3 cellular contexts compared by ENCODE assay signal in the genomic region with DNA sequence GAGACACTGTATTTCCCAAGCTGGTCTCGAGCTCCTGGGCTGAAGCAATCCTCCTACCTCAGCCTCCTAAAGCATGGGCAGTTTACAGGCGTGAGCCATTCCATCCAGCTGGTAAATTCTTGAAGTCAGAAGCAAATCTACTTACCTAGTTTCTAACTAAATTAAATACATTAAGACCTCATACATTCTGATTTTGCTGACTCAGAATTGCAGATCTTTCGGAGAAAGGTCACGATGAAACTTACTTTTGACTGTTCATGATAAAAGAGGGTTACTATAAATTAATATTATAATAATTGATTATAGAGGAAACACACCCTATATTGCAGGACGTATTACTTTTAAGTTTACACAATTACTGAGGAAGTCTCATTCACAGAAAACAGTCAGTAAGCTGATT.
TF ChIP-seq lines count a peak whose summit lies in the region.

No MANE protein-coding gene starts in this region.

TF ChIP-seq in HepG2, 621 proteins besides CTCF, POLR2A, EP300 and RAD21:
- TF ChIP-seq PAWR (CRISPR knock-in tag; IDR thresholded peaks at IDR 0.05; ENCODE audit: borderline replicate concordance) (no peak), MAFF (IDR thresholded peaks at IDR 0.05; ENCODE audit: low read depth, low read length) (peak; percentile 82), SUZ12 (IDR thresholded peaks at IDR 0.05; ENCODE audit: low read depth, low read length) (no peak), MAFK (conservative IDR thresholded peaks at IDR 0.05 in 1 of 2, IDR thresholded peaks at IDR 0.05 in 1 of 2; ENCODE audit: low read length in 2 of 2) (peak; percentile 76 to 90)
- TF ChIP-seq, protein P1, sequence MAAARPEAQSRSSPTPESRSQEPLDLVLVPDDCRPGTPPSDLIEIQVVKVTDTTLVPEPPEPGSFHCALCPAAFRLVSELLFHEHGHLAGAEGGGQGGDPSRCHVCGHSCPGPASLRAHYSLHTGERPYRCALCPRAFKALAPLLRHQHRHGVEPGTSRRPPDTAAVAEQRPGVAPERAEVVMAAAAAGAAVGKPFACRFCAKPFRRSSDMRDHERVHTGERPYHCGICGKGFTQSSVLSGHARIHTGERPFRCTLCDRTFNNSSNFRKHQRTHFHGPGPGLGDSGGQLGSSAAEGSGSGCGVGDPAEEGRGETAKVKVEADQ (CRISPR knock-in tag; IDR thresholded peaks at IDR 0.05; ENCODE audit: borderline replicate concordance), result no peak

TF ChIP-seq in IMR-90, 13 proteins besides CTCF, POLR2A, EP300 and RAD21:
- TF ChIP-seq FOS (IDR thresholded peaks at IDR 0.05; ENCODE audit: low read depth, low read length) (no peak), MAFK (IDR thresholded peaks at IDR 0.05; ENCODE audit: low read depth, low read length) (peak; percentile 80)

TF ChIP-seq in H1, 55 proteins besides CTCF, POLR2A, EP300 and RAD21:
- TF ChIP-seq CTBP2 (IDR thresholded peaks at IDR 0.05; ENCODE audit: borderline replicate concordance, insufficient read depth, insufficient read length, low read length), result no peak
- no peak for TF ChIP-seq ASH2L (IDR thresholded peaks at IDR 0.05; ENCODE audit: low read length)
- TF ChIP-seq SP1 (IDR thresholded peaks at IDR 0.05; ENCODE audit: low read depth, low read length), result no peak
- TF ChIP-seq SRF (IDR thresholded peaks at IDR 0.05; ENCODE audit: low read depth, low read length), result no peak
- TF ChIP-seq TAF7 (optimal IDR thresholded peaks at IDR 0.05; ENCODE audit: borderline replicate concordance, low read depth, low read length), result no peak
- TF ChIP-seq MAFK (IDR thresholded peaks at IDR 0.05; ENCODE audit: low read depth, low read length), result peak; percentile 29; the same call in 1 of the 2 replicates
- no peak for TF ChIP-seq SP4 (IDR thresholded peaks at IDR 0.05; ENCODE audit: low read length)
- TF ChIP-seq SIRT6 (IDR thresholded peaks at IDR 0.05; ENCODE audit: low read length), result no peak
